ENCODE assay signal across 1 cellular context in genomic region chr16:46894011-46894672, GRCh38.
TF ChIP-seq lines count a peak whose summit lies in the region.

No MANE protein-coding gene starts in this region.

TF ChIP-seq in HepG2, 621 proteins besides CTCF, POLR2A, EP300 and RAD21 (continued from another document):
- TF ChIP-seq BRF2 (CRISPR knock-in tag; IDR thresholded peaks at IDR 0.05) (no peak), SAP130 (CRISPR knock-in tag; IDR thresholded peaks at IDR 0.05; ENCODE audit: low read depth) (no peak), MED8 (CRISPR knock-in tag; IDR thresholded peaks at IDR 0.05; ENCODE audit: insufficient replicate concordance) (no peak), BCL3 (CRISPR knock-in tag; IDR thresholded peaks at IDR 0.05) (no peak), THAP7 (CRISPR knock-in tag; IDR thresholded peaks at IDR 0.05) (no peak), SALL2 (CRISPR knock-in tag; IDR thresholded peaks at IDR 0.05) (no peak), IRX3 (CRISPR knock-in tag; IDR thresholded peaks at IDR 0.05; ENCODE audit: borderline replicate concordance, low read depth) (no peak), ZBTB34 (CRISPR knock-in tag; IDR thresholded peaks at IDR 0.05) (no peak), GATAD1 (CRISPR knock-in tag; IDR thresholded peaks at IDR 0.05) (no peak), RFX5 (IDR thresholded peaks at IDR 0.05; ENCODE audit: low read depth, low read length) (no peak), FOXO1 (CRISPR knock-in tag; IDR thresholded peaks at IDR 0.05) (0 out of 2 replicates have a peak, but pooled peaks have one; percentile 5), SP1 (IDR thresholded peaks at IDR 0.05) (no peak), SP1 (CRISPR knock-in tag; IDR thresholded peaks at IDR 0.05) (no peak), LBX2 (CRISPR knock-in tag; IDR thresholded peaks at IDR 0.05; ENCODE audit: borderline replicate concordance) (no peak), ZNF280D (CRISPR knock-in tag; IDR thresholded peaks at IDR 0.05) (no peak), ZBTB33 (CRISPR knock-in tag; IDR thresholded peaks at IDR 0.05) (peak; percentile 70)
